ENCODE assay signal across 17 cellular contexts in the genomic region with DNA sequence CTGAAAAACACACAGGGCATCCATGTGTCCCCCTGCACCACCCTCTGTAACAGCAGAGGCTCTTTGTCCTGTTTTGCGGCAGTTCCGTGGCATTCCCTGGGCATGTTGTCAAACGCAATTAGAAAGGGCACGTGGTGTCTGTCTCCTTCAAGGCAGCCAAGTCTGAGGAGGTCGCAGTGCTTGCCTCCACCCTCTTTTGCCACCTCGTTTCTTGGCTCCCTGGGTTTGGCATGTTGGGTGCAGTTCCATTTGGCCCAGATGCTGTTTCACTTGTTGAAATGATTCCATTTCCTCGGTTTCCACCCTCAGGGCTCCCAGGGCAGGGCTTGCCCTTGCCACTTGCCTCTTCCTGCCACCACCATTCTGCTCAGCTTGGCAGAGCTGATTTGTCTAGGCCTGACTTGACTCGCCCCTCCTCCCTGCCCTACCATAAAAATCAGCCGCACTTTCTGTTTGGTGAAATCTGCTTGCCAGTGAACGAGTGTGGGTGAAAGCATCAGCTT. TPM values are rescaled to one million over a fixed set of nuclear protein-coding genes. Genes with fewer than 3 reads are reported as not detected.
DNase-seq lines count a peak whose midpoint lies in the region; ATAC-seq and TF ChIP-seq lines count a peak whose summit lies in the region.
"Had no signal": no experiment of that assay in that cellular context is flagged by ENCODE, and none has a peak within 500 bp of the region (broad histone marks: within the 10 kb centered on the region; RNA-seq: fewer than 3 reads in every experiment).

No MANE protein-coding gene starts in this region.

- H3K9me3 Mint-ChIP-seq in T-cell: no peaks in the 10 kb centered on the region
- peaks cover 0 to 3% of the 10 kb centered on the region in 2 donors for H3K9me3 Mint-ChIP-seq in effector memory CD8-positive, alpha-beta T cell

- DNase-seq in DMS153 (lab: John Stamatoyannopoulos, UW): peak; percentile 1
- DNase-seq in DMS153 treated with DMSO at 0.1 percent for 48 hours (lab: John Stamatoyannopoulos, UW; ENCODE audit: unreplicated experiment): no peak
- peak in 4 of 34 experiments; percentile 8 to 16 (median 12) for DNase-seq in T-cell
- DNase-seq in effector memory CD8-positive, alpha-beta T cell: peak in 2 of 3 experiments; percentile 31 to 35
- no peak for DNase-seq in osteoblast (ENCODE audit: insufficient read length, low spot score, missing footprints)
- DNase-seq in amniotic stem cell (lab: John Stamatoyannopoulos, UW): no peak
- DNase-seq in T1000 (lab: John Stamatoyannopoulos, UW): no peak
- DNase-seq: naive thymus-derived CD4-positive, alpha-beta T cell; NCI-H1092 treated with DMSO at 0.1 percent for 48 hours; NCI-H2227 treated with DMSO at 0.1 percent for 48 hours; psoas muscle had no signal

- H3K36me3 Mint-ChIP-seq in T-cell: no peaks in the 10 kb centered on the region
- H3K36me3 Mint-ChIP-seq in effector memory CD8-positive, alpha-beta T cell (ENCODE audit: insufficient read depth): no peaks in the 10 kb centered on the region
- H3K36me3 Mint-ChIP-seq: naive thymus-derived CD4-positive, alpha-beta T cell had no signal

- H3K9me3 ChIP-seq in osteoblast (ENCODE audit: low read depth, low read length): no peaks in the 10 kb centered on the region
- H3K9me3 ChIP-seq: psoas muscle had no signal

- H4K20me1 ChIP-seq in osteoblast (ENCODE audit: insufficient read depth, low read length): no peaks in the 10 kb centered on the region

- ATAC-seq in T-cell (replicated peaks in 1 of 4): peak in 2 of 4 experiments; percentile 36 to 71
- peak; percentile 84 for ATAC-seq in effector memory CD8-positive, alpha-beta T cell (replicated peaks)
- no peak for ATAC-seq in HG03571 (IDR thresholded peaks at IDR 0.05; ENCODE audit: unreplicated experiment)
- ATAC-seq: naive thymus-derived CD4-positive, alpha-beta T cell; psoas muscle had no signal

- H3K4me1 ChIP-seq in osteoblast (ENCODE audit: insufficient read depth, low read length): no peaks in the 10 kb centered on the region
- H3K4me1 ChIP-seq: psoas muscle had no signal

- H3K36me3 ChIP-seq in osteoblast (ENCODE audit: insufficient read depth, low read length): no peaks in the 10 kb centered on the region

- peak overlapping the region; percentile 68 for H2AFZ ChIP-seq in osteoblast (ENCODE audit: low read length)

- POLR2A ChIA-PET in T-cell (lab: Charles Lee): no interaction called here

- no peak overlapping the region for H3K27ac ChIP-seq in osteoblast (ENCODE audit: low read depth, low read length)
- H3K27ac ChIP-seq: 22Rv1, coronary artery, psoas muscle, VCaP had no signal

- peak overlapping the region; percentile 65 to 76 for H3K27ac Mint-ChIP-seq in T-cell
- H3K27ac Mint-ChIP-seq in effector memory CD8-positive, alpha-beta T cell: peak overlapping the region in 1 of 2 donors; percentile 77
- H3K27ac Mint-ChIP-seq: naive thymus-derived CD4-positive, alpha-beta T cell had no signal

- H3K4me1 Mint-ChIP-seq in T-cell: peaks cover 0 to 13% (median 2%) of the 10 kb centered on the region in 3 donors
- H3K4me1 Mint-ChIP-seq in effector memory CD8-positive, alpha-beta T cell (ENCODE audit: low read depth in 2 of 2): peaks cover 0 to 12% of the 10 kb centered on the region in 2 donors

- H3K4me2 ChIP-seq in osteoblast (ENCODE audit: insufficient read depth, low read length): peak overlapping the region; percentile 16

- H3K27me3 Mint-ChIP-seq in T-cell: peaks cover 2 to 4% of the 10 kb centered on the region in 2 donors
- H3K27me3 Mint-ChIP-seq in effector memory CD8-positive, alpha-beta T cell: no peaks in the 10 kb centered on the region

- H3K27me3 ChIP-seq in osteoblast (ENCODE audit: insufficient read depth, low read length): no peaks in the 10 kb centered on the region

- H3K4me3 Mint-ChIP-seq in T-cell: no peak overlapping the region
- H3K4me3 Mint-ChIP-seq in effector memory CD8-positive, alpha-beta T cell: peak overlapping the region in 1 of 2 donors; percentile 13

- no peak overlapping the region for H3K4me3 ChIP-seq in osteoblast (ENCODE audit: insufficient read depth, low read length)
- H3K4me3 ChIP-seq: coronary artery, psoas muscle had no signal

- no peaks in the 10 kb centered on the region for H3K79me2 ChIP-seq in osteoblast (ENCODE audit: insufficient read depth, low read length)

- CTCF ChIA-PET in T-cell (lab: Charles Lee): no interaction called here

- TF ChIP-seq CTCF in osteoblast (IDR thresholded peaks at IDR 0.05; ENCODE audit: extremely low read depth, low read depth, low read length): no peak

RNA-seq across cellular contexts. Expression of gene CCL20, which starts 12.4 kb away (rescaled TPM):
- total RNA-seq in T-cell: 1 to 10 TPM in 3 of 5 donors, not detected in 2; 1.8 to 3.0 (median 1.9) TPM
- 1.1 and 1.2 TPM in 2 replicates for total RNA-seq in osteoblast

RNA-seq across cellular contexts. Expression of gene DAW1, which starts 45.4 kb away (rescaled TPM):
- not detected for total RNA-seq in T-cell
- total RNA-seq in osteoblast: under 0.01 TPM in 1 of 2 replicates, not detected in the other
- total RNA-seq: liver; naive thymus-derived CD4-positive, alpha-beta T cell; psoas muscle; SK-MEL-5 had no signal

Comparison
In these comparisons a context has a peak if more than half of its experiments do, and no peak if none do; other contexts are left out.
1. DNase-seq: peak in DMS153 (single experiment) and effector memory CD8-positive, alpha-beta T cell (2 of 3); none in DMS153 treated with DMSO at 0.1 percent for 48 hours (single experiment), osteoblast (single experiment), amniotic stem cell (single experiment) and T1000 (single experiment).